In genomic region chr12:14906114-14906513, GRCh38 we compare ENCODE assay signal across 20 cellular contexts. TPM values are rescaled to one million over a fixed set of nuclear protein-coding genes. Genes with fewer than 3 reads are reported as not detected.
"Had no signal": no experiment of that assay in that cellular context is flagged by ENCODE, and none has a peak within 500 bp of the region (broad histone marks: within the 10 kb centered on the region; RNA-seq: fewer than 3 reads in every experiment).

No MANE protein-coding gene starts in this region.

- H3K27ac ChIP-seq: SK-N-MC had no signal

- DNase-seq: activated CD4-positive, alpha-beta T cell treated with anti-CD3 and anti-CD28 coated beads, Interleukin-2, amount 50 U/mL, for 1 hour; activated CD4-positive, CD25-positive, alpha-beta regulatory T cell; activated CD8-positive, alpha-beta memory T cell treated with anti-CD3 and anti-CD28 coated beads, Interleukin-2, amount 50 U/mL, for 4 hours; activated effector memory CD4-positive, alpha-beta T cell treated with Interleukin-2 at 50 U/mL for 16 hours; activated naive CD4-positive, alpha-beta T cell treated with anti-CD3 and anti-CD28 coated beads, Interleukin-2, amount 50 U/mL, for 16 hours; activated T-cell treated with anti-CD3 and anti-CD28 coated beads, Interleukin-2, amount 50 U/mL, for 4 hours; foreskin melanocyte; head of caudate nucleus; nephron progenitor cell; nucleus accumbens; posterior cingulate gyrus; retina; SHP77; stimulated activated CD4-positive, alpha-beta T cell treated with anti-CD3 and anti-CD28 coated beads, Interleukin-2, amount 100 ng/mL, for 24 hours; stimulated activated naive CD4-positive, alpha-beta T cell treated with Interleukin-2 at 50 U/mL for 16 hours had no signal

- H3K4me3 ChIP-seq: SK-N-MC had no signal

- ATAC-seq: activated T-cell treated with anti-CD3 and anti-CD28 coated beads, Interleukin-2, amount 50 U/mL, for 4 hours had no signal

RNA-seq across cellular contexts. Expression of gene MGP, which starts 20.5 kb away (rescaled TPM):
- total RNA-seq: astrocyte, myocyte had no signal

RNA-seq across cellular contexts. Expression of gene ERP27, which starts 32.2 kb away (rescaled TPM):
- total RNA-seq: lung microvascular endothelial cell, myocyte, skeletal muscle tissue had no signal

RNA-seq across cellular contexts. Expression of gene ARHGDIB, which starts 55.3 kb away (rescaled TPM):
- total RNA-seq: myocyte had no signal
